Comparison of ENCODE assay signal across 24 cellular contexts in the genomic region with DNA sequence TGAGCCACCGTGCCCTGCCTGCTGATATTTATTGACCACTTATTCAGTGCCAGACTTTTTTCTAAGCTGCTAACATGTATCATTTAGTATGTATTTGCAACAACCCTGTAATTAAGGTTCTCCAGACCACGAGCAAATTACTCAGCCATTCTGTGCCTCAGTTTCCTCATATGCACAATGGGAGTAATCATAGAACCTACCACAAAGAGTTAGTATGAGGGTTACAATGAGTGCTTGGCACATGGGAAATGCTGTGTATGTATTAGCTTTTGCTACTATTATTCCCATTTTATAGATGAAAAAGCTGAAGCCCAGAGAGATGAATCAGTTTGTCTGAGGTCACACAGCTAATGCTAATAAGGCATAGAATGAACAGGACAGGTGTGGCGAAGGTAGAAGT. TPM values are rescaled to one million over a fixed set of nuclear protein-coding genes. Genes with fewer than 3 reads are reported as not detected.
DNase-seq lines count a peak whose midpoint lies in the region; ATAC-seq, FAIRE-seq and TF ChIP-seq lines count a peak whose summit lies in the region.
"Had no signal": no experiment of that assay in that cellular context is flagged by ENCODE, and none has a peak within 500 bp of the region (broad histone marks: within the 10 kb centered on the region; RNA-seq: fewer than 3 reads in every experiment).

No MANE protein-coding gene starts in this region.

- TF ChIP-seq POLR2A in A549 (IDR thresholded peaks at IDR 0.05; ENCODE audit: low read length) (no peak), adrenal gland (IDR thresholded peaks at IDR 0.05) (no peak)

- TF ChIP-seq RAD21 in A549 (conservative IDR thresholded peaks at IDR 0.05 in 1 of 2, IDR thresholded peaks at IDR 0.05 in 1 of 2) = no peak

- H3K4me1 ChIP-seq in A549 = peaks cover 54% of the 10 kb centered on the region
- H3K4me1 ChIP-seq in PC-9 (replicated peaks; ENCODE audit: insufficient read depth) = peaks cover 66% of the 10 kb centered on the region
- H3K4me1 ChIP-seq in adrenal gland (replicated peaks in 1 of 2) = peaks cover 26 to 42% of the 10 kb centered on the region in 2 donors

- H3K9me3 ChIP-seq in A549 (no peaks in the 10 kb centered on the region), PC-9 (ENCODE audit: insufficient read depth, low read depth) (no peaks in the 10 kb centered on the region), adrenal gland (replicated peaks in 1 of 3) (no peaks in the 10 kb centered on the region)
- H3K9me3 ChIP-seq: BLaER1 treated with 17β-estradiol and CSF1 and Interleukin-3, amounts not matched to agents 10 nM and 100 nM; Caco-2 had no signal

- H3K4me2 ChIP-seq in A549 = no peak overlapping the region
- H3K4me2 ChIP-seq in PC-9 = no peak overlapping the region

- CTCF ChIA-PET in A549 (lab: Yijun Ruan, JAX) (interaction anchor here (0.6 to 1.4 kb wide), 2 partner anchors 82 to 258 kb away, joined by 3 read pairs; no protein-coding TSS in a partner anchor), PC-9 (lab: Charles Lee) (no interaction called here)

- no peaks in the 10 kb centered on the region for H3K79me2 ChIP-seq in PC-9 (ENCODE audit: low read depth)

- intact Hi-C loops in PC-9 (cut with micrococcal nuclease; ENCODE audit: unreplicated experiment) = no loop called here
- intact Hi-C loops in adrenal gland (cut with DNase I) = no loop called here

- DNase-seq in A549 (ENCODE audit: low read depth in 1 of 2, low spot score in 1 of 2) (no peak), HL-60 (ENCODE audit: low read depth in 1 of 2, low spot score in 1 of 2) (no peak), PC-9 (no peak), adrenal gland (no peak), NCI-H1105 (lab: John Stamatoyannopoulos, UW) (no peak), ureter (ENCODE audit: low spot score) (no peak)
- DNase-seq: 8988T; AML-193; Caco-2; Calu3; CD4-positive, alpha-beta T cell; CD8-positive, alpha-beta T cell; DMS79 treated with DMSO at 0.1 percent for 48 hours; GF-D8 had no signal

- POLR2A ChIA-PET in A549 (lab: Yijun Ruan, JAX) = no interaction called here
- POLR2A ChIA-PET in PC-9 (lab: Charles Lee; ENCODE audit: unreplicated experiment) = no interaction called here

- no peaks in the 10 kb centered on the region for H3K9me2 ChIP-seq in PC-9 (ENCODE audit: insufficient read depth)

- no peak for FAIRE-seq in A549 (lab: Jason Lieb, UNC)
- FAIRE-seq: A204.1, D721Med, G401.6, GM12891, GM18507, GM19239 had no signal

- H3F3A ChIP-seq in PC-9 (ENCODE audit: insufficient read depth, low read depth) = peaks cover 59% of the 10 kb centered on the region

- no TSS peak for BruUV-seq in PC-9 (replicated peaks; lab: Mats Ljungman, UMichigan)

- H2AFZ ChIP-seq in PC-9 = no peak overlapping the region

- no peaks in the 10 kb centered on the region for H4K20me1 ChIP-seq in PC-9 (ENCODE audit: insufficient read depth)

- ATAC-seq in A549 (no peak), HG02840 (IDR thresholded peaks at IDR 0.05; ENCODE audit: low FRiP score, unreplicated experiment) (no peak), GM18519 (IDR thresholded peaks at IDR 0.05; ENCODE audit: low FRiP score, unreplicated experiment) (no peak)
- ATAC-seq: CD8-positive, alpha-beta T cell had no signal

- H3K4me3 ChIP-seq in A549 = no peak overlapping the region
- H3K4me3 ChIP-seq in HL-60 (replicated peaks; ENCODE audit: insufficient read depth, low read length) = no peak overlapping the region
- H3K4me3 ChIP-seq in PC-9 = no peak overlapping the region
- no peak overlapping the region for H3K4me3 ChIP-seq in adrenal gland
- H3K4me3 ChIP-seq: BLaER1 treated with 17β-estradiol and CSF1 and Interleukin-3, amounts not matched to agents 10 nM and 100 nM had no signal

- H3K27me3 ChIP-seq in HL-60 (ENCODE audit: insufficient read depth, poor library complexity, severe bottlenecking) (no peaks in the 10 kb centered on the region), PC-9 (ENCODE audit: insufficient read depth, low read depth) (no peaks in the 10 kb centered on the region), adrenal gland (no peaks in the 10 kb centered on the region)

- 83% methylated on average over 3 of the region's 3 CpGs for WGBS in A549 (ENCODE audit: missing lambda C conversion rate)
- 83 to 94% (median 89%) methylated on average over 3 of the region's 3 CpGs for WGBS in adrenal gland, 4 donors

- no peak for TF ChIP-seq EP300 in A549 (IDR thresholded peaks at IDR 0.05)

- H3K36me3 ChIP-seq in PC-9 (ENCODE audit: low read depth) (no peaks in the 10 kb centered on the region), adrenal gland (replicated peaks in 1 of 2) (no peaks in the 10 kb centered on the region)
- H3K36me3 ChIP-seq: BLaER1 treated with 17β-estradiol and CSF1 and Interleukin-3, amounts not matched to agents 10 nM and 100 nM had no signal

- H3K27ac ChIP-seq in A549 = peak overlapping the region; percentile 81 to 84; a peak in 5 of 6 replicates
- H3K27ac ChIP-seq in HL-60 (replicated peaks) = peak overlapping the region; percentile 91
- H3K27ac ChIP-seq in PC-9 = 0 out of 2 replicates have a peak overlapping the region, but pooled peaks have one; percentile 97
- H3K27ac ChIP-seq in adrenal gland = peak overlapping the region in 3 of 5 donors; percentile 16 to 83 (median 73)
- H3K27ac ChIP-seq: BLaER1 treated with 17β-estradiol and CSF1 and Interleukin-3, amounts not matched to agents 10 nM and 100 nM; C4-2B had no signal

- TF ChIP-seq CTCF in A549 (IDR thresholded peaks at IDR 0.05) (no peak), HL-60 (IDR thresholded peaks at IDR 0.05; ENCODE audit: insufficient read depth, low read length) (no peak), PC-9 (conservative IDR thresholded peaks at IDR 0.05) (no peak), adrenal gland (IDR thresholded peaks at IDR 0.05) (no peak)

TF ChIP-seq in A549, 52 proteins besides CTCF, POLR2A, EP300 and RAD21 (continues in another document):
- TF ChIP-seq POLR2AphosphoS2 (conservative IDR thresholded peaks at IDR 0.05; ENCODE audit: low read length) (no peak), FOSL2 (IDR thresholded peaks at IDR 0.05) (no peak), FOSL2 (CRISPR knock-in tag; IDR thresholded peaks at IDR 0.05) (no peak), TP53 (CRISPR knock-in tag; IDR thresholded peaks at IDR 0.05) (no peak), ESRRA (IDR thresholded peaks at IDR 0.05; ENCODE audit: borderline replicate concordance, low read length) (no peak), FOSB (CRISPR knock-in tag; IDR thresholded peaks at IDR 0.05) (no peak), HDAC2 (IDR thresholded peaks at IDR 0.05) (no peak), EHMT2 (IDR thresholded peaks at IDR 0.05; ENCODE audit: low read depth) (no peak), FOXS1 (CRISPR knock-in tag; IDR thresholded peaks at IDR 0.05) (no peak)
- TF ChIP-seq, protein P1, sequence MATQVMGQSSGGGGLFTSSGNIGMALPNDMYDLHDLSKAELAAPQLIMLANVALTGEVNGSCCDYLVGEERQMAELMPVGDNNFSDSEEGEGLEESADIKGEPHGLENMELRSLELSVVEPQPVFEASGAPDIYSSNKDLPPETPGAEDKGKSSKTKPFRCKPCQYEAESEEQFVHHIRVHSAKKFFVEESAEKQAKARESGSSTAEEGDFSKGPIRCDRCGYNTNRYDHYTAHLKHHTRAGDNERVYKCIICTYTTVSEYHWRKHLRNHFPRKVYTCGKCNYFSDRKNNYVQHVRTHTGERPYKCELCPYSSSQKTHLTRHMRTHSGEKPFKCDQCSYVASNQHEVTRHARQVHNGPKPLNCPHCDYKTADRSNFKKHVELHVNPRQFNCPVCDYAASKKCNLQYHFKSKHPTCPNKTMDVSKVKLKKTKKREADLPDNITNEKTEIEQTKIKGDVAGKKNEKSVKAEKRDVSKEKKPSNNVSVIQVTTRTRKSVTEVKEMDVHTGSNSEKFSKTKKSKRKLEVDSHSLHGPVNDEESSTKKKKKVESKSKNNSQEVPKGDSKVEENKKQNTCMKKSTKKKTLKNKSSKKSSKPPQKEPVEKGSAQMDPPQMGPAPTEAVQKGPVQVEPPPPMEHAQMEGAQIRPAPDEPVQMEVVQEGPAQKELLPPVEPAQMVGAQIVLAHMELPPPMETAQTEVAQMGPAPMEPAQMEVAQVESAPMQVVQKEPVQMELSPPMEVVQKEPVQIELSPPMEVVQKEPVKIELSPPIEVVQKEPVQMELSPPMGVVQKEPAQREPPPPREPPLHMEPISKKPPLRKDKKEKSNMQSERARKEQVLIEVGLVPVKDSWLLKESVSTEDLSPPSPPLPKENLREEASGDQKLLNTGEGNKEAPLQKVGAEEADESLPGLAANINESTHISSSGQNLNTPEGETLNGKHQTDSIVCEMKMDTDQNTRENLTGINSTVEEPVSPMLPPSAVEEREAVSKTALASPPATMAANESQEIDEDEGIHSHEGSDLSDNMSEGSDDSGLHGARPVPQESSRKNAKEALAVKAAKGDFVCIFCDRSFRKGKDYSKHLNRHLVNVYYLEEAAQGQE (IDR thresholded peaks at IDR 0.05) = no peak
- TF ChIP-seq, protein P2, sequence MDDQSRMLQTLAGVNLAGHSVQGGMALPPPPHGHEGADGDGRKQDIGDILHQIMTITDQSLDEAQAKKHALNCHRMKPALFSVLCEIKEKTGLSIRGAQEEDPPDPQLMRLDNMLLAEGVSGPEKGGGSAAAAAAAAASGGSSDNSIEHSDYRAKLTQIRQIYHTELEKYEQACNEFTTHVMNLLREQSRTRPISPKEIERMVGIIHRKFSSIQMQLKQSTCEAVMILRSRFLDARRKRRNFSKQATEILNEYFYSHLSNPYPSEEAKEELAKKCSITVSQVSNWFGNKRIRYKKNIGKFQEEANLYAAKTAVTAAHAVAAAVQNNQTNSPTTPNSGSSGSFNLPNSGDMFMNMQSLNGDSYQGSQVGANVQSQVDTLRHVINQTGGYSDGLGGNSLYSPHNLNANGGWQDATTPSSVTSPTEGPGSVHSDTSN (IDR thresholded peaks at IDR 0.05) = no peak
- TF ChIP-seq, protein P3, sequence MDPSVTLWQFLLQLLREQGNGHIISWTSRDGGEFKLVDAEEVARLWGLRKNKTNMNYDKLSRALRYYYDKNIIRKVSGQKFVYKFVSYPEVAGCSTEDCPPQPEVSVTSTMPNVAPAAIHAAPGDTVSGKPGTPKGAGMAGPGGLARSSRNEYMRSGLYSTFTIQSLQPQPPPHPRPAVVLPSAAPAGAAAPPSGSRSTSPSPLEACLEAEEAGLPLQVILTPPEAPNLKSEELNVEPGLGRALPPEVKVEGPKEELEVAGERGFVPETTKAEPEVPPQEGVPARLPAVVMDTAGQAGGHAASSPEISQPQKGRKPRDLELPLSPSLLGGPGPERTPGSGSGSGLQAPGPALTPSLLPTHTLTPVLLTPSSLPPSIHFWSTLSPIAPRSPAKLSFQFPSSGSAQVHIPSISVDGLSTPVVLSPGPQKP (IDR thresholded peaks at IDR 0.05; ENCODE audit: low read depth, low read length) = no peak

RNA-seq across cellular contexts. Expression of a gene that starts 20.0 kb away (rescaled TPM):
- polyA plus RNA-seq in A549 (2011; rRNA removed) (5.0 and 7.4 TPM in 2 replicates), A549 (2017; fragmentation: RNase III; extraction: RNeasy Plus Mini Kit Qiagen cat#74134 plus additional on column Dnase treatment) (7.9 to 9.5 TPM (median 7.9 TPM) in 3 replicates), adrenal gland (10 to 100 TPM; 15.5 to 19.1 (median 17.0) TPM)
- polyA plus RNA-seq in A549 (2012; cell fraction: cytosol; rRNA removed) = 3.1 and 4.3 TPM in 2 replicates
- 18.0 and 20.7 TPM in 2 replicates for polyA plus RNA-seq in A549 (2012; cell fraction: nucleus; rRNA removed)
- 10.9 and 20.7 TPM in 2 replicates for polyA minus RNA-seq in A549 (2011; rRNA and poly(A)+ RNA removed)
- total RNA-seq in PC-9 (2021) (12.7 and 21.4 TPM in 2 replicates), adrenal gland (10 to 100 TPM; 12.4 to 23.3 (median 18.1) TPM), ureter (35.0 TPM)
